In genomic region chr11:95067828-95068244, GRCh38 we compare ENCODE assay signal across 8 cellular contexts. TPM values are rescaled to one million over a fixed set of nuclear protein-coding genes. Genes with fewer than 3 reads are reported as not detected.
DNase-seq lines count a peak whose midpoint lies in the region; ATAC-seq, FAIRE-seq and TF ChIP-seq lines count a peak whose summit lies in the region.

No MANE protein-coding gene starts in this region.

- in situ Hi-C loops in HAP-1 (cut with MboI; ENCODE audit: low sequenced_read_pairs) = no loop called here

- H3K36me3 Mint-ChIP-seq in activated CD4-positive, alpha-beta memory T cell treated with anti-CD3 and anti-CD28 coated beads for 36 hours = peaks cover 10% of the 10 kb centered on the region

- H3K36me3 ChIP-seq in HAP-1 (replicated peaks) (no peaks in the 10 kb centered on the region; the same call in 1 of the 2 replicates), pancreas (no peaks in the 10 kb centered on the region)

- H3K27ac ChIP-seq in foreskin keratinocyte (peak overlapping the region; percentile 76), pancreas (peak overlapping the region; percentile 96 to 98 (median 98))

- intact Hi-C loops in activated CD4-positive, alpha-beta memory T cell treated with anti-CD3 and anti-CD28 coated beads for 36 hours (cut with micrococcal nuclease) = loop anchor here (1.0 to 10.0 kb wide), 11 partner anchors 16 to 1327 kb away; partner anchors contain the start of genes ANKRD49, CEP57, CWC15 and ENDOD1
- intact Hi-C loops in pancreas (cut with DNase I) = no loop called here

- WGBS in pancreas, 2 donors = 0% methylated on average over 17 of the region's 17 CpGs

- H3K4me1 Mint-ChIP-seq in activated CD4-positive, alpha-beta memory T cell treated with anti-CD3 and anti-CD28 coated beads for 36 hours (ENCODE audit: low read depth) = peaks cover 29% of the 10 kb centered on the region

- H3K9me3 Mint-ChIP-seq in activated CD4-positive, alpha-beta memory T cell treated with anti-CD3 and anti-CD28 coated beads for 36 hours = no peaks in the 10 kb centered on the region

- peak; percentile 6 for DNase-seq in AG10803 (ENCODE audit: low read depth)
- no peak for DNase-seq in HAP-1 (ENCODE audit: low spot score in 2 of 2)
- DNase-seq in activated CD4-positive, alpha-beta memory T cell treated with anti-CD3 and anti-CD28 coated beads for 36 hours = no peak
- no peak for DNase-seq in foreskin keratinocyte
- DNase-seq in pancreas = peak in 1 of 6 donors; percentile 40
- DNase-seq in A172 (ENCODE audit: low spot score) = no peak
- DNase-seq in HTR-8/SVneo (ENCODE audit: insufficient read length, low spot score) = no peak

- H3K27ac Mint-ChIP-seq in activated CD4-positive, alpha-beta memory T cell treated with anti-CD3 and anti-CD28 coated beads for 36 hours = peak overlapping the region; percentile 97

- FAIRE-seq in pancreas (lab: Jason Lieb, UNC) (no peak), HTR-8/SVneo (lab: Jason Lieb, UNC) (no peak)

- H3K27me3 Mint-ChIP-seq in activated CD4-positive, alpha-beta memory T cell treated with anti-CD3 and anti-CD28 coated beads for 36 hours = no peaks in the 10 kb centered on the region

- H3K4me3 Mint-ChIP-seq in activated CD4-positive, alpha-beta memory T cell treated with anti-CD3 and anti-CD28 coated beads for 36 hours = peak overlapping the region; percentile 87

- H3K4me1 ChIP-seq in HAP-1 (peaks cover 7% of the 10 kb centered on the region; the same call in 1 of the 2 replicates), foreskin keratinocyte (peaks cover 23% of the 10 kb centered on the region), pancreas (peaks cover 10 to 19% (median 18%) of the 10 kb centered on the region in 3 donors)

- H3K4me3 ChIP-seq in AG10803 (ENCODE audit: low read length) (peak overlapping the region; percentile 81), HAP-1 (peak overlapping the region; percentile 60), pancreas (peak overlapping the region; percentile 49 to 80 (median 72))

- H3K9me3 ChIP-seq in HAP-1 = no peaks in the 10 kb centered on the region
- no peaks in the 10 kb centered on the region for H3K9me3 ChIP-seq in pancreas

- ATAC-seq in foreskin keratinocyte = peak; percentile 0
- peak; percentile 0 to 39 (median 12) for ATAC-seq in pancreas
- ATAC-seq in HG02610 (IDR thresholded peaks at IDR 0.05; ENCODE audit: unreplicated experiment) = no peak

- H3K27me3 ChIP-seq in HAP-1 (ENCODE audit: low read depth) (no peaks in the 10 kb centered on the region; the same call in 1 of the 2 replicates), foreskin keratinocyte (no peaks in the 10 kb centered on the region), pancreas (no peaks in the 10 kb centered on the region)

- POLR2A ChIA-PET in activated CD4-positive, alpha-beta memory T cell treated with anti-CD3 and anti-CD28 coated beads for 36 hours (lab: Charles Lee) = interaction anchor here (0.6 to 4.6 kb wide), 17 partner anchors 12 to 1328 kb away, joined by 3 to 59 read pairs (median 4); partner anchors contain the start of genes CCDC82, CEP57, CWC15 and ENDOD1

- no peak for TF ChIP-seq CTCF in AG10803 (conservative IDR thresholded peaks at IDR 0.05; ENCODE audit: low read length)
- TF ChIP-seq CTCF in foreskin keratinocyte (conservative IDR thresholded peaks at IDR 0.05) = no peak
- TF ChIP-seq CTCF in pancreas (IDR thresholded peaks at IDR 0.05) = no peak

- CTCF ChIA-PET in activated CD4-positive, alpha-beta memory T cell treated with anti-CD3 and anti-CD28 coated beads for 36 hours (lab: Charles Lee) = interaction anchor here (0.9 to 8.2 kb wide), 17 partner anchors 15 to 722 kb away, joined by 3 to 220 read pairs (median 5); partner anchors contain the start of genes CWC15, ENDOD1, FAM76B and KDM4D

RNA-seq across cellular contexts. Expression of gene SRSF8, which starts 1.1 kb away (rescaled TPM):
- total RNA-seq in activated CD4-positive, alpha-beta memory T cell treated with anti-CD3 and anti-CD28 coated beads for 36 hours = 10 to 100 TPM; 31.1 to 32.2 TPM
- total RNA-seq in foreskin keratinocyte (29.5 and 34.2 TPM in 2 replicates), pancreas (10 to 100 TPM; 17.3 to 30.3 (median 25.0) TPM)
- polyA plus RNA-seq in foreskin keratinocyte (28.5 and 29.7 TPM in 2 replicates), pancreas (10 to 100 TPM; 28.5 to 35.9 TPM)
- 0.24 and 0.41 TPM in 2 replicates for total RNA-seq in A172 (2014; rRNA removed; shearing (Covaris generic))

RNA-seq across cellular contexts. Expression of gene KDM4F, which starts 18.6 kb away (rescaled TPM):
- total RNA-seq in activated CD4-positive, alpha-beta memory T cell treated with anti-CD3 and anti-CD28 coated beads for 36 hours = not detected
- total RNA-seq in foreskin keratinocyte = not detected in 2 replicates
- polyA plus RNA-seq in foreskin keratinocyte = not detected in 2 replicates
- not detected for total RNA-seq in pancreas
- not detected for polyA plus RNA-seq in pancreas
- not detected in 2 replicates for total RNA-seq in A172 (2014; rRNA removed; shearing (Covaris generic))

RNA-seq across cellular contexts. Expression of gene ENDOD1, which starts 21.8 kb away (rescaled TPM):
- total RNA-seq in activated CD4-positive, alpha-beta memory T cell treated with anti-CD3 and anti-CD28 coated beads for 36 hours = 10 to 100 TPM; 25.9 TPM
- 35.0 and 46.2 TPM in 2 replicates for total RNA-seq in foreskin keratinocyte
- 15.2 and 16.8 TPM in 2 replicates for polyA plus RNA-seq in foreskin keratinocyte
- 1 to 10 TPM; 3.3 to 8.9 (median 5.1) TPM for total RNA-seq in pancreas
- 1 to 10 TPM; 2.0 to 5.8 TPM for polyA plus RNA-seq in pancreas
- total RNA-seq in A172 (2014; rRNA removed; shearing (Covaris generic)) = 0.83 and 0.96 TPM in 2 replicates

RNA-seq across cellular contexts. Expression of gene KDM4E, which starts 42.8 kb away (rescaled TPM):
- not detected for total RNA-seq in activated CD4-positive, alpha-beta memory T cell treated with anti-CD3 and anti-CD28 coated beads for 36 hours
- total RNA-seq in foreskin keratinocyte (not detected in 2 replicates), pancreas (not detected)
- polyA plus RNA-seq in foreskin keratinocyte (not detected in 2 replicates), pancreas (not detected)
- not detected in 2 replicates for total RNA-seq in A172 (2014; rRNA removed; shearing (Covaris generic))

Comparison
In these comparisons a context has a peak if more than half of its experiments do, and no peak if none do; other contexts are left out.
1. RNA of gene SRSF8, which starts 1.1 kb away (total RNA-seq): 31.1 to 32.2 TPM in activated CD4-positive, alpha-beta memory T cell treated with anti-CD3 and anti-CD28 coated beads for 36 hours, 29.5 to 34.2 TPM in foreskin keratinocyte and 17.3 to 30.3 TPM in pancreas; 0.24 to 0.41 TPM in A172; every median in the first group is over 10 times any median in the second.
2. Peak in every context shown above with its lines, with median percentiles within 50 percentile points of each other: H3K4me3 ChIP-seq.